20 cellular contexts compared by ENCODE assay signal in the genomic region with DNA sequence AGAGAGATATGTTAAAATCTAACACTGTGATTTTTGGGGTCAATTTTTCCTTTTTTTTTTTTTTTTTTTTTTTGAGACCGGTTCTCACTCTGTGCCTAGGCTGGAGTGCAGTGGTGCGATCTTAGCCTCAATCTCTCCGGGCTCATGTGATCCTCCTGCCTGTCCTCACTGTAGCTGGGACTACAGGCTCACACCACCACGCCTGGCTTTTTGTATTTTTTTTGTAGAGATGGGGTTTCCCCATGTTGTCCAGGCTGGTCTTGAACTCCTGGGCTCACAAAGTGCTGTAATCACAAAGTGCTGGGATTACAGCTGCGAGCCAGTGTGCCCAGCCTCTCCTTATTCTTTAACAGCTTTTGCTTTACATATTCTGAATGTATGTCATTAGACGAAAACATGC. TPM values are rescaled to one million over a fixed set of nuclear protein-coding genes. Genes with fewer than 3 reads are reported as not detected.
A peak's percentile ranks its signal among the peaks of the same experiment; 100 is the strongest.
DNase-seq lines count a peak whose midpoint lies in the region; ATAC-seq and TF ChIP-seq lines count a peak whose summit lies in the region.
"Had no signal": no experiment of that assay in that cellular context is flagged by ENCODE, and none has a peak within 500 bp of the region (broad histone marks: within the 10 kb centered on the region; RNA-seq: fewer than 3 reads in every experiment).

No MANE protein-coding gene starts in this region.

- H3K4me2 ChIP-seq in OCI-LY1 (ENCODE audit: low read length) = peak overlapping the region; percentile 45; the same call in 1 of the 2 replicates
- H3K4me2 ChIP-seq in hepatocyte = peak overlapping the region; percentile 82

- no peak for ATAC-seq in stimulated activated naive B cell treated with anti-CD40 and anti-IgM and Interleukin-4, amounts not matched to agents 10 μg/mL and 1 μg/mL and 100 μg/mL, for 72 hours (replicated peaks)
- ATAC-seq: T-cell had no signal

- no peaks in the 10 kb centered on the region for H3K27me3 Mint-ChIP-seq in stimulated activated naive B cell treated with anti-CD40 and anti-IgM and Interleukin-4, amounts not matched to agents 10 μg/mL and 1 μg/mL and 100 μg/mL, for 72 hours
- H3K27me3 Mint-ChIP-seq in nephron progenitor cell (ENCODE audit: low read depth, poor library complexity) = peaks cover 33% of the 10 kb centered on the region
- H3K27me3 Mint-ChIP-seq: dendritic cell treated with granulocyte-macrophage colony-stimulating factor and Interleukin-4, amounts not matched to agents 40 ng/mL and 50 ng/mL, for 4 days; naive B cell had no signal

- H3K4me3 Mint-ChIP-seq in stimulated activated naive B cell treated with anti-CD40 and anti-IgM and Interleukin-4, amounts not matched to agents 10 μg/mL and 1 μg/mL and 100 μg/mL, for 72 hours = no peak overlapping the region
- no peak overlapping the region for H3K4me3 Mint-ChIP-seq in nephron progenitor cell
- H3K4me3 Mint-ChIP-seq: dendritic cell treated with granulocyte-macrophage colony-stimulating factor and Interleukin-4, amounts not matched to agents 40 ng/mL and 50 ng/mL, for 4 days; HFFc6; T-cell had no signal

- H3K9me3 ChIP-seq in OCI-LY1 (ENCODE audit: low read length) = no peaks in the 10 kb centered on the region
- no peaks in the 10 kb centered on the region for H3K9me3 ChIP-seq in hepatocyte (ENCODE audit: low read depth)
- H3K9me3 ChIP-seq: pancreas, thyroid gland had no signal

- H3K27ac Mint-ChIP-seq in stimulated activated naive B cell treated with anti-CD40 and anti-IgM and Interleukin-4, amounts not matched to agents 10 μg/mL and 1 μg/mL and 100 μg/mL, for 72 hours = peak overlapping the region; percentile 81
- H3K27ac Mint-ChIP-seq in nephron progenitor cell = no peak overlapping the region
- H3K27ac Mint-ChIP-seq: dendritic cell treated with granulocyte-macrophage colony-stimulating factor and Interleukin-4, amounts not matched to agents 40 ng/mL and 50 ng/mL, for 4 days; T-cell had no signal

- WGBS in hepatocyte (ENCODE audit: low lambda C conversion rate, missing lambda C conversion rate) = over 99% methylated on average over 6 of the region's 6 CpGs

- peaks cover 34 to 56% of the 10 kb centered on the region in 2 donors for H3K4me1 Mint-ChIP-seq in stimulated activated naive B cell treated with anti-CD40 and anti-IgM and Interleukin-4, amounts not matched to agents 10 μg/mL and 1 μg/mL and 100 μg/mL, for 72 hours
- H3K4me1 Mint-ChIP-seq in nephron progenitor cell = peaks cover 39% of the 10 kb centered on the region

- H3K79me2 ChIP-seq in OCI-LY1 (ENCODE audit: insufficient read depth, low read length) (no peaks in the 10 kb centered on the region), hepatocyte (peaks cover 37% of the 10 kb centered on the region)

- H3K27me3 ChIP-seq in OCI-LY1 (ENCODE audit: insufficient read depth, low read length) (no peaks in the 10 kb centered on the region), hepatocyte (no peaks in the 10 kb centered on the region)
- H3K27me3 ChIP-seq: pancreas, thyroid gland had no signal

- peaks cover 57% of the 10 kb centered on the region for H3K4me1 ChIP-seq in OCI-LY1 (ENCODE audit: insufficient read depth, low read length, severe bottlenecking)
- peaks cover 39% of the 10 kb centered on the region for H3K4me1 ChIP-seq in hepatocyte (ENCODE audit: insufficient read depth)

- no peaks in the 10 kb centered on the region for H3K9me2 ChIP-seq in OCI-LY1 (ENCODE audit: low read depth, low read length)
- H3K9me2 ChIP-seq in hepatocyte (replicated peaks; ENCODE audit: insufficient read depth) = no peaks in the 10 kb centered on the region

- H4K20me1 ChIP-seq in OCI-LY1 (ENCODE audit: insufficient read depth, low read length) = no peaks in the 10 kb centered on the region
- no peaks in the 10 kb centered on the region for H4K20me1 ChIP-seq in hepatocyte (ENCODE audit: insufficient read depth, poor library complexity, severe bottlenecking)

- peak overlapping the region; percentile 89 for H3K27ac ChIP-seq in OCI-LY1 (ENCODE audit: low read depth, low read length, poor library complexity, severe bottlenecking)
- H3K27ac ChIP-seq in hepatocyte = peak overlapping the region; percentile 72
- H3K27ac ChIP-seq: thyroid gland had no signal

- peaks cover 11 to 19% of the 10 kb centered on the region in 2 donors for H3K36me3 Mint-ChIP-seq in stimulated activated naive B cell treated with anti-CD40 and anti-IgM and Interleukin-4, amounts not matched to agents 10 μg/mL and 1 μg/mL and 100 μg/mL, for 72 hours
- peaks cover 29% of the 10 kb centered on the region for H3K36me3 Mint-ChIP-seq in nephron progenitor cell (ENCODE audit: low read depth)
- H3K36me3 Mint-ChIP-seq: T-cell had no signal

- TF ChIP-seq CTCF in GM12865 (IDR thresholded peaks at IDR 0.05; ENCODE audit: insufficient read depth, low read depth, low read length, missing control alignments) (no peak), OCI-LY1 (IDR thresholded peaks at IDR 0.05; ENCODE audit: low read length) (no peak), hepatocyte (IDR thresholded peaks at IDR 0.05; ENCODE audit: poor library complexity) (no peak), nephron progenitor cell (IDR thresholded peaks at IDR 0.05) (no peak)

- peak overlapping the region; percentile 84 for H3K4me3 ChIP-seq in GM12865 (ENCODE audit: low read depth, low read length)
- peak overlapping the region; percentile 15 for H3K4me3 ChIP-seq in OCI-LY1 (ENCODE audit: low read depth, low read length, poor library complexity, severe bottlenecking)
- H3K4me3 ChIP-seq in hepatocyte = no peak overlapping the region
- H3K4me3 ChIP-seq: K562, lung, thyroid gland had no signal

- H3K9me3 Mint-ChIP-seq in stimulated activated naive B cell treated with anti-CD40 and anti-IgM and Interleukin-4, amounts not matched to agents 10 μg/mL and 1 μg/mL and 100 μg/mL, for 72 hours = no peaks in the 10 kb centered on the region
- H3K9me3 Mint-ChIP-seq in nephron progenitor cell = peaks cover 15% of the 10 kb centered on the region
- H3K9me3 Mint-ChIP-seq: dendritic cell treated with granulocyte-macrophage colony-stimulating factor and Interleukin-4, amounts not matched to agents 40 ng/mL and 50 ng/mL, for 4 days; HFFc6; naive B cell; T-cell had no signal

- no peak overlapping the region for H2AFZ ChIP-seq in OCI-LY1 (ENCODE audit: low read length)
- no peak overlapping the region for H2AFZ ChIP-seq in hepatocyte

- H3K36me3 ChIP-seq in OCI-LY1 (ENCODE audit: insufficient read depth, low read length) = no peaks in the 10 kb centered on the region
- no peaks in the 10 kb centered on the region for H3K36me3 ChIP-seq in hepatocyte (replicated peaks; ENCODE audit: insufficient read depth, low read depth)
- H3K36me3 ChIP-seq: pancreas, thyroid gland had no signal

- peak overlapping the region; percentile 24; the same call in 1 of the 2 replicates for H3K9ac ChIP-seq in OCI-LY1 (ENCODE audit: low read length)

- DNase-seq in GM12865 (ENCODE audit: low read depth) = peak; percentile 70
- no peak for DNase-seq in hepatocyte (ENCODE audit: low spot score)
- no peak for DNase-seq in stimulated activated naive B cell treated with anti-CD40 and anti-IgM and Interleukin-4, amounts not matched to agents 10 μg/mL and 1 μg/mL and 100 μg/mL, for 72 hours
- no peak for DNase-seq in nephron progenitor cell
- DNase-seq in medulla oblongata (ENCODE audit: extremely low spot score) = no peak
- DNase-seq in stimulated activated CD4-positive, alpha-beta T cell treated with anti-CD3 and anti-CD28 coated beads, Interleukin-2, amount 100 ng/mL, for 48 hours = no peak
- DNase-seq: activated CD4-positive, alpha-beta T cell treated with anti-CD3 and anti-CD28 coated beads for 48 hours; activated CD8-positive, alpha-beta memory T cell treated with anti-CD3 and anti-CD28 coated beads, Interleukin-2, amount 50 U/mL, for 48 hours; activated effector memory CD4-positive, alpha-beta T cell treated with anti-CD3 and anti-CD28 coated beads, Interleukin-2, amount 50 U/mL, for 16 hours; head of caudate nucleus; HFFc6; naive B cell; NCI-H1694; pancreas; T-cell; thyroid gland had no signal

- 0 out of 2 replicates have a peak, but pooled peaks cover 6% of the 10 kb centered on the region for H3F3A ChIP-seq in OCI-LY1 (ENCODE audit: insufficient read depth, low read length)

RNA-seq across cellular contexts. Expression of gene HAAO, which starts 2.9 kb away (rescaled TPM):
- total RNA-seq in hepatocyte = 18.1 and 22.0 TPM in 2 replicates
- 29.4 and 35.4 TPM in 2 replicates for polyA plus RNA-seq in hepatocyte
- total RNA-seq: K562 had no signal
- polyA plus RNA-seq: K562 had no signal

RNA-seq across cellular contexts. Expression of gene OXER1, which starts 31.3 kb away (rescaled TPM):
- total RNA-seq in hepatocyte = 3.7 and 5.1 TPM in 2 replicates
- 7.5 and 9.5 TPM in 2 replicates for polyA plus RNA-seq in hepatocyte
- total RNA-seq: HFFc6, K562 had no signal
- polyA plus RNA-seq: K562 had no signal
